In the genomic region with DNA sequence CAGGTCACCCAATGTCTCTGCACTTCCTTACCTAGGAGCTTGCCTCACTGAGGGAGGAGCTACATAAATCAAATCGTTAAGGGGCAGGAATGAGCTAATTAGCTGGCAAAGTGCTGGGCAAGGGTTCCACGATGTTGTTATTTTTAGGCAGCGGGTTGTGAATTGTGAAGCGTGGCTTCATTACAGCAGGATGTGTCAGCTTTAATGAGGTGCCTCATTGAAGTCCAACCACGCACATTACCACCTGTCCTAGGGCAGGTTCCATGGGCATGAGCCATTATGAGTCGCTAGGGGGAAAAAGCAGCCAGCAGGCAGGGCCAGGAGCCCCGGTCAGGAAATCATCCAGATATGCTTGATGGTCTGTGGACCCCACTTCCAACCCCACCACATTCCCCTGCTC, we compare ENCODE assay signal across 14 cellular contexts.
"Had no signal": no experiment of that assay in that cellular context is flagged by ENCODE, and none has a peak within 500 bp of the region (broad histone marks: within the 10 kb centered on the region; RNA-seq: fewer than 3 reads in every experiment).

No MANE protein-coding gene starts in this region.

- H3K4me3 ChIP-seq: body of pancreas, coronary artery, heart right ventricle, left ventricle myocardium inferior, tibial artery had no signal

- H3K27ac ChIP-seq: body of pancreas, coronary artery, heart right ventricle, left ventricle myocardium inferior, tibial artery had no signal

- DNase-seq: activated CD4-positive, alpha-beta T cell treated with anti-CD3 and anti-CD28 coated beads, Interleukin-2, amount 50 U/mL, for 1 hour; activated naive CD8-positive, alpha-beta T cell treated with anti-CD3 and anti-CD28 coated beads for 36 hours; amygdala; body of pancreas; effector CD4-positive, alpha-beta T cell; heart right ventricle; left ventricle myocardium inferior; natural killer cell; stimulated activated CD4-positive, alpha-beta T cell treated with anti-CD3 and anti-CD28 coated beads, Interleukin-2, amount 100 ng/mL, for 48 hours; T-helper 9 cell; tibial artery had no signal

- H3K36me3 ChIP-seq: heart right ventricle, left ventricle myocardium inferior, tibial artery had no signal

- ATAC-seq: activated CD4-positive, CD25-positive, alpha-beta regulatory T cell treated with anti-CD3 and anti-CD28 coated beads, Interleukin-2, amount 50 U/mL, for 24 hours; body of pancreas; heart right ventricle; natural killer cell; stimulated activated memory B cell treated with anti-CD40 and anti-IgM and Interleukin-4, amounts not matched to agents 10 μg/mL and 1 μg/mL and 100 μg/mL, for 72 hours had no signal

- H3K9me3 ChIP-seq: body of pancreas, heart right ventricle, left ventricle myocardium inferior, tibial artery had no signal

- H3K4me1 ChIP-seq: body of pancreas, heart right ventricle, left ventricle myocardium inferior, tibial artery had no signal

- H3K27me3 ChIP-seq: body of pancreas had no signal
